In genomic region chr2:186575302-186575701, GRCh38 we compare ENCODE assay signal across 1 cellular context.
TF ChIP-seq lines count a peak whose summit lies in the region.

No MANE protein-coding gene starts in this region.

TF ChIP-seq in K562, 482 proteins besides CTCF, POLR2A, EP300 and RAD21 (continued from another document):
- no peak for TF ChIP-seq BCLAF1 (IDR thresholded peaks at IDR 0.05; ENCODE audit: borderline replicate concordance in 1 of 2, control insufficient read depth in 1 of 2, low read depth in 2 of 2, low read length in 1 of 2)
